Comparison of ENCODE assay signal across 1 cellular context in the genomic region with DNA sequence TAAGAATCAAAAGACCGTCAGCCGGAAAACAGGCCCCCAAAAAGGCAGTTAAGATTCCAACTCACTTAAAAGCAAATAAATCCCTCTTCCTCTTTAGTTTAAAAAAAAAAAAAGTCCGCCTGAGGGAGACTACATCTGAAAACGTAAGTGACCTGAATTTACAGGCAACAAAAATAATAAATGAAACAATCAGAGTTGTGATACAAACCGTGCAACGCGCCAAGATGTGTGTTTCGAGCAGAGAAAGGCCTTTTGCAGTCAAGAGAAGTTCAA.
TF ChIP-seq lines count a peak whose summit lies in the region.

No MANE protein-coding gene starts in this region.

TF ChIP-seq in HepG2, 621 proteins besides CTCF, POLR2A, EP300 and RAD21 (continued from another document and continues in another):
- TF ChIP-seq, protein P1, sequence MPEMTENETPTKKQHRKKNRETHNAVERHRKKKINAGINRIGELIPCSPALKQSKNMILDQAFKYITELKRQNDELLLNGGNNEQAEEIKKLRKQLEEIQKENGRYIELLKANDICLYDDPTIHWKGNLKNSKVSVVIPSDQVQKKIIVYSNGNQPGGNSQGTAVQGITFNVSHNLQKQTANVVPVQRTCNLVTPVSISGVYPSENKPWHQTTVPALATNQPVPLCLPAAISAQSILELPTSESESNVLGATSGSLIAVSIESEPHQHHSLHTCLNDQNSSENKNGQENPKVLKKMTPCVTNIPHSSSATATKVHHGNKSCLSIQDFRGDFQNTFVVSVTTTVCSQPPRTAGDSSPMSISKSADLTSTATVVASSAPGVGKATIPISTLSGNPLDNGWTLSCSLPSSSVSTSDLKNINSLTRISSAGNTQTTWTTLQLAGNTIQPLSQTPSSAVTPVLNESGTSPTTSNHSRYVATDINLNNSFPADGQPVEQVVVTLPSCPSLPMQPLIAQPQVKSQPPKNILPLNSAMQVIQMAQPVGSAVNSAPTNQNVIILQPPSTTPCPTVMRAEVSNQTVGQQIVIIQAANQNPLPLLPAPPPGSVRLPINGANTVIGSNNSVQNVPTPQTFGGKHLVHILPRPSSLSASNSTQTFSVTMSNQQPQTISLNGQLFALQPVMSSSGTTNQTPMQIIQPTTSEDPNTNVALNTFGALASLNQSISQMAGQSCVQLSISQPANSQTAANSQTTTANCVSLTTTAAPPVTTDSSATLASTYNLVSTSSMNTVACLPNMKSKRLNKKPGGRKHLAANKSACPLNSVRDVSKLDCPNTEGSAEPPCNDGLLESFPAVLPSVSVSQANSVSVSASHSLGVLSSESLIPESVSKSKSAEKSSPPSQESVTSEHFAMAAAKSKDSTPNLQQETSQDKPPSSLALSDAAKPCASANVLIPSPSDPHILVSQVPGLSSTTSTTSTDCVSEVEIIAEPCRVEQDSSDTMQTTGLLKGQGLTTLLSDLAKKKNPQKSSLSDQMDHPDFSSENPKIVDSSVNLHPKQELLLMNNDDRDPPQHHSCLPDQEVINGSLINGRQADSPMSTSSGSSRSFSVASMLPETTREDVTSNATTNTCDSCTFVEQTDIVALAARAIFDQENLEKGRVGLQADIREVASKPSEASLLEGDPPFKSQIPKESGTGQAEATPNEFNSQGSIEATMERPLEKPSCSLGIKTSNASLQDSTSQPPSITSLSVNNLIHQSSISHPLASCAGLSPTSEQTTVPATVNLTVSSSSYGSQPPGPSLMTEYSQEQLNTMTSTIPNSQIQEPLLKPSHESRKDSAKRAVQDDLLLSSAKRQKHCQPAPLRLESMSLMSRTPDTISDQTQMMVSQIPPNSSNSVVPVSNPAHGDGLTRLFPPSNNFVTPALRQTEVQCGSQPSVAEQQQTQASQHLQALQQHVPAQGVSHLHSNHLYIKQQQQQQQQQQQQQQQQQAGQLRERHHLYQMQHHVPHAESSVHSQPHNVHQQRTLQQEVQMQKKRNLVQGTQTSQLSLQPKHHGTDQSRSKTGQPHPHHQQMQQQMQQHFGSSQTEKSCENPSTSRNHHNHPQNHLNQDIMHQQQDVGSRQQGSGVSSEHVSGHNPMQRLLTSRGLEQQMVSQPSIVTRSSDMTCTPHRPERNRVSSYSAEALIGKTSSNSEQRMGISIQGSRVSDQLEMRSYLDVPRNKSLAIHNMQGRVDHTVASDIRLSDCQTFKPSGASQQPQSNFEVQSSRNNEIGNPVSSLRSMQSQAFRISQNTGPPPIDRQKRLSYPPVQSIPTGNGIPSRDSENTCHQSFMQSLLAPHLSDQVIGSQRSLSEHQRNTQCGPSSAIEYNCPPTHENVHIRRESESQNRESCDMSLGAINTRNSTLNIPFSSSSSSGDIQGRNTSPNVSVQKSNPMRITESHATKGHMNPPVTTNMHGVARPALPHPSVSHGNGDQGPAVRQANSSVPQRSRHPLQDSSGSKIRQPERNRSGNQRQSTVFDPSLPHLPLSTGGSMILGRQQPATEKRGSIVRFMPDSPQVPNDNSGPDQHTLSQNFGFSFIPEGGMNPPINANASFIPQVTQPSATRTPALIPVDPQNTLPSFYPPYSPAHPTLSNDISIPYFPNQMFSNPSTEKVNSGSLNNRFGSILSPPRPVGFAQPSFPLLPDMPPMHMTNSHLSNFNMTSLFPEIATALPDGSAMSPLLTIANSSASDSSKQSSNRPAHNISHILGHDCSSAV (CRISPR knock-in tag; IDR thresholded peaks at IDR 0.05; ENCODE audit: borderline replicate concordance) = no peak
- TF ChIP-seq, protein P2, sequence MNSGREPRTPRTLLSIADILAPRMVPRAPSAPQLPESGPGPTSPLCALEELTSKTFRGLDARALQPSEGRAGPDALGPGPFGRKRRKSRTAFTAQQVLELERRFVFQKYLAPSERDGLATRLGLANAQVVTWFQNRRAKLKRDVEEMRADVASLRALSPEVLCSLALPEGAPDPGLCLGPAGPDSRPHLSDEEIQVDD (CRISPR knock-in tag; IDR thresholded peaks at IDR 0.05; ENCODE audit: borderline replicate concordance) = no peak
- TF ChIP-seq ZMYM2 (CRISPR knock-in tag; IDR thresholded peaks at IDR 0.05) (no peak), NAIF1 (CRISPR knock-in tag; IDR thresholded peaks at IDR 0.05; ENCODE audit: borderline replicate concordance) (0 out of 2 replicates have a peak, but pooled peaks have one; percentile 8), ZNF460 (CRISPR knock-in tag; IDR thresholded peaks at IDR 0.05; ENCODE audit: borderline replicate concordance) (no peak), KDM1A (CRISPR knock-in tag; IDR thresholded peaks at IDR 0.05) (no peak), SMARCE1 (IDR thresholded peaks at IDR 0.05; ENCODE audit: borderline replicate concordance) (no peak), TSC22D2 (CRISPR knock-in tag; IDR thresholded peaks at IDR 0.05; ENCODE audit: borderline replicate concordance) (no peak), MEIS1 (CRISPR knock-in tag; IDR thresholded peaks at IDR 0.05; ENCODE audit: borderline replicate concordance) (no peak), ZNF598 (CRISPR knock-in tag; IDR thresholded peaks at IDR 0.05; ENCODE audit: borderline replicate concordance) (no peak), ZNF781 (CRISPR knock-in tag; IDR thresholded peaks at IDR 0.05; ENCODE audit: borderline replicate concordance, not compliant biosample characterization) (no peak), ZNF549 (CRISPR knock-in tag; IDR thresholded peaks at IDR 0.05) (no peak), ZFY (CRISPR knock-in tag; IDR thresholded peaks at IDR 0.05) (peak; percentile 38; the same call in 1 of the 2 replicates), NR2F1 (CRISPR knock-in tag; IDR thresholded peaks at IDR 0.05) (no peak), FOXJ3 (CRISPR knock-in tag; IDR thresholded peaks at IDR 0.05; ENCODE audit: borderline replicate concordance) (no peak), TOE1 (CRISPR knock-in tag; IDR thresholded peaks at IDR 0.05) (no peak), HMGA1 (CRISPR knock-in tag; conservative IDR thresholded peaks at IDR 0.05) (no peak), TEAD3 (CRISPR knock-in tag; optimal IDR thresholded peaks at IDR 0.05; ENCODE audit: borderline replicate concordance) (no peak), CC2D1A (CRISPR knock-in tag; IDR thresholded peaks at IDR 0.05) (no peak), ZNF20 (CRISPR knock-in tag; IDR thresholded peaks at IDR 0.05) (0 out of 2 replicates have a peak, but pooled peaks have one; percentile 7), ZNF256 (CRISPR knock-in tag; conservative IDR thresholded peaks at IDR 0.05) (no peak), ZNF335 (CRISPR knock-in tag; IDR thresholded peaks at IDR 0.05) (no peak), ZNF329 (CRISPR knock-in tag; IDR thresholded peaks at IDR 0.05; ENCODE audit: low read depth) (no peak), ZFP37 (CRISPR knock-in tag; IDR thresholded peaks at IDR 0.05; ENCODE audit: borderline replicate concordance) (no peak), ZKSCAN8 (CRISPR knock-in tag; IDR thresholded peaks at IDR 0.05; ENCODE audit: borderline replicate concordance) (no peak), ATF1 (CRISPR knock-in tag; IDR thresholded peaks at IDR 0.05) (no peak), PAF1 (CRISPR knock-in tag; IDR thresholded peaks at IDR 0.05) (no peak), TRIM24 (CRISPR knock-in tag; IDR thresholded peaks at IDR 0.05) (no peak), ZNF615 (CRISPR knock-in tag; IDR thresholded peaks at IDR 0.05; ENCODE audit: borderline replicate concordance) (no peak), SAP130 (CRISPR knock-in tag; IDR thresholded peaks at IDR 0.05; ENCODE audit: low read depth) (no peak), ZNF557 (CRISPR knock-in tag; IDR thresholded peaks at IDR 0.05) (no peak), EHMT2 (IDR thresholded peaks at IDR 0.05; ENCODE audit: borderline replicate concordance, low read depth, low read length) (no peak), FOSL2 (CRISPR knock-in tag; IDR thresholded peaks at IDR 0.05) (no peak), SP2 (CRISPR knock-in tag; IDR thresholded peaks at IDR 0.05) (no peak), AGO1 (IDR thresholded peaks at IDR 0.05; ENCODE audit: low read depth, low read length, poor library complexity, severe bottlenecking) (no peak), IRF2 (CRISPR knock-in tag; IDR thresholded peaks at IDR 0.05) (no peak), ZNF264 (CRISPR knock-in tag; IDR thresholded peaks at IDR 0.05) (no peak), RNF2 (conservative IDR thresholded peaks at IDR 0.05; ENCODE audit: low read depth) (no peak), KLF9 (CRISPR knock-in tag; IDR thresholded peaks at IDR 0.05; ENCODE audit: low read depth) (no peak), ZBTB7B (CRISPR knock-in tag; IDR thresholded peaks at IDR 0.05) (no peak), RBFOX2 (IDR thresholded peaks at IDR 0.05; ENCODE audit: low read depth, low read length) (no peak), SRY (CRISPR knock-in tag; IDR thresholded peaks at IDR 0.05) (no peak), ZNF337 (CRISPR knock-in tag; IDR thresholded peaks at IDR 0.05; ENCODE audit: borderline replicate concordance, low read depth) (no peak), SP5 (CRISPR knock-in tag; IDR thresholded peaks at IDR 0.05; ENCODE audit: borderline replicate concordance, low read depth) (no peak), ZSCAN20 (CRISPR knock-in tag; IDR thresholded peaks at IDR 0.05; ENCODE audit: borderline replicate concordance) (peak; percentile 51; the same call in 1 of the 2 replicates)
- TF ChIP-seq, protein P3, sequence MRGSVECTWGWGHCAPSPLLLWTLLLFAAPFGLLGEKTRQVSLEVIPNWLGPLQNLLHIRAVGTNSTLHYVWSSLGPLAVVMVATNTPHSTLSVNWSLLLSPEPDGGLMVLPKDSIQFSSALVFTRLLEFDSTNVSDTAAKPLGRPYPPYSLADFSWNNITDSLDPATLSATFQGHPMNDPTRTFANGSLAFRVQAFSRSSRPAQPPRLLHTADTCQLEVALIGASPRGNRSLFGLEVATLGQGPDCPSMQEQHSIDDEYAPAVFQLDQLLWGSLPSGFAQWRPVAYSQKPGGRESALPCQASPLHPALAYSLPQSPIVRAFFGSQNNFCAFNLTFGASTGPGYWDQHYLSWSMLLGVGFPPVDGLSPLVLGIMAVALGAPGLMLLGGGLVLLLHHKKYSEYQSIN (CRISPR knock-in tag; IDR thresholded peaks at IDR 0.05; ENCODE audit: borderline replicate concordance) = no peak
- TF ChIP-seq, protein P4, sequence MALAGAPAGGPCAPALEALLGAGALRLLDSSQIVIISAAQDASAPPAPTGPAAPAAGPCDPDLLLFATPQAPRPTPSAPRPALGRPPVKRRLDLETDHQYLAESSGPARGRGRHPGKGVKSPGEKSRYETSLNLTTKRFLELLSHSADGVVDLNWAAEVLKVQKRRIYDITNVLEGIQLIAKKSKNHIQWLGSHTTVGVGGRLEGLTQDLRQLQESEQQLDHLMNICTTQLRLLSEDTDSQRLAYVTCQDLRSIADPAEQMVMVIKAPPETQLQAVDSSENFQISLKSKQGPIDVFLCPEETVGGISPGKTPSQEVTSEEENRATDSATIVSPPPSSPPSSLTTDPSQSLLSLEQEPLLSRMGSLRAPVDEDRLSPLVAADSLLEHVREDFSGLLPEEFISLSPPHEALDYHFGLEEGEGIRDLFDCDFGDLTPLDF (CRISPR knock-in tag; IDR thresholded peaks at IDR 0.05) = 0 out of 2 replicates have a peak, but pooled peaks have one; percentile 33
- TF ChIP-seq, protein P5, sequence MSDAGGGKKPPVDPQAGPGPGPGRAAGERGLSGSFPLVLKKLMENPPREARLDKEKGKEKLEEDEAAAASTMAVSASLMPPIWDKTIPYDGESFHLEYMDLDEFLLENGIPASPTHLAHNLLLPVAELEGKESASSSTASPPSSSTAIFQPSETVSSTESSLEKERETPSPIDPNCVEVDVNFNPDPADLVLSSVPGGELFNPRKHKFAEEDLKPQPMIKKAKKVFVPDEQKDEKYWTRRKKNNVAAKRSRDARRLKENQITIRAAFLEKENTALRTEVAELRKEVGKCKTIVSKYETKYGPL (CRISPR knock-in tag; IDR thresholded peaks at IDR 0.05) = peak; percentile 20; the same call in 1 of the 2 replicates
- TF ChIP-seq, protein P6, sequence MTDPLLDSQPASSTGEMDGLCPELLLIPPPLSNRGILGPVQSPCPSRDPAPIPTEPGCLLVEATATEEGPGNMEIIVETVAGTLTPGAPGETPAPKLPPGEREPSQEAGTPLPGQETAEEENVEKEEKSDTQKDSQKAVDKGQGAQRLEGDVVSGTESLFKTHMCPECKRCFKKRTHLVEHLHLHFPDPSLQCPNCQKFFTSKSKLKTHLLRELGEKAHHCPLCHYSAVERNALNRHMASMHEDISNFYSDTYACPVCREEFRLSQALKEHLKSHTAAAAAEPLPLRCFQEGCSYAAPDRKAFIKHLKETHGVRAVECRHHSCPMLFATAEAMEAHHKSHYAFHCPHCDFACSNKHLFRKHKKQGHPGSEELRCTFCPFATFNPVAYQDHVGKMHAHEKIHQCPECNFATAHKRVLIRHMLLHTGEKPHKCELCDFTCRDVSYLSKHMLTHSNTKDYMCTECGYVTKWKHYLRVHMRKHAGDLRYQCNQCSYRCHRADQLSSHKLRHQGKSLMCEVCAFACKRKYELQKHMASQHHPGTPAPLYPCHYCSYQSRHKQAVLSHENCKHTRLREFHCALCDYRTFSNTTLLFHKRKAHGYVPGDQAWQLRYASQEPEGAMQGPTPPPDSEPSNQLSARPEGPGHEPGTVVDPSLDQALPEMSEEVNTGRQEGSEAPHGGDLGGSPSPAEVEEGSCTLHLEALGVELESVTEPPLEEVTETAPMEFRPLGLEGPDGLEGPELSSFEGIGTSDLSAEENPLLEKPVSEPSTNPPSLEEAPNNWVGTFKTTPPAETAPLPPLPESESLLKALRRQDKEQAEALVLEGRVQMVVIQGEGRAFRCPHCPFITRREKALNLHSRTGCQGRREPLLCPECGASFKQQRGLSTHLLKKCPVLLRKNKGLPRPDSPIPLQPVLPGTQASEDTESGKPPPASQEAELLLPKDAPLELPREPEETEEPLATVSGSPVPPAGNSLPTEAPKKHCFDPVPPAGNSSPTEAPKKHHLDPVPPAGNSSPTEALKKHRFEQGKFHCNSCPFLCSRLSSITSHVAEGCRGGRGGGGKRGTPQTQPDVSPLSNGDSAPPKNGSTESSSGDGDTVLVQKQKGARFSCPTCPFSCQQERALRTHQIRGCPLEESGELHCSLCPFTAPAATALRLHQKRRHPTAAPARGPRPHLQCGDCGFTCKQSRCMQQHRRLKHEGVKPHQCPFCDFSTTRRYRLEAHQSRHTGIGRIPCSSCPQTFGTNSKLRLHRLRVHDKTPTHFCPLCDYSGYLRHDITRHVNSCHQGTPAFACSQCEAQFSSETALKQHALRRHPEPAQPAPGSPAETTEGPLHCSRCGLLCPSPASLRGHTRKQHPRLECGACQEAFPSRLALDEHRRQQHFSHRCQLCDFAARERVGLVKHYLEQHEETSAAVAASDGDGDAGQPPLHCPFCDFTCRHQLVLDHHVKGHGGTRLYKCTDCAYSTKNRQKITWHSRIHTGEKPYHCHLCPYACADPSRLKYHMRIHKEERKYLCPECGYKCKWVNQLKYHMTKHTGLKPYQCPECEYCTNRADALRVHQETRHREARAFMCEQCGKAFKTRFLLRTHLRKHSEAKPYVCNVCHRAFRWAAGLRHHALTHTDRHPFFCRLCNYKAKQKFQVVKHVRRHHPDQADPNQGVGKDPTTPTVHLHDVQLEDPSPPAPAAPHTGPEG (CRISPR knock-in tag; IDR thresholded peaks at IDR 0.05) = no peak
- TF ChIP-seq, protein P7, sequence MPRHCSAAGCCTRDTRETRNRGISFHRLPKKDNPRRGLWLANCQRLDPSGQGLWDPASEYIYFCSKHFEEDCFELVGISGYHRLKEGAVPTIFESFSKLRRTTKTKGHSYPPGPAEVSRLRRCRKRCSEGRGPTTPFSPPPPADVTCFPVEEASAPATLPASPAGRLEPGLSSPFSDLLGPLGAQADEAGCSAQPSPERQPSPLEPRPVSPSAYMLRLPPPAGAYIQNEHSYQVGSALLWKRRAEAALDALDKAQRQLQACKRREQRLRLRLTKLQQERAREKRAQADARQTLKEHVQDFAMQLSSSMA (CRISPR knock-in tag; IDR thresholded peaks at IDR 0.05) = no peak
